In genomic region chr14:63224196-63224595, GRCh38 we compare ENCODE assay signal across 1 cellular context.
TF ChIP-seq lines count a peak whose summit lies in the region.

No MANE protein-coding gene starts in this region.

TF ChIP-seq in SK-N-SH, 30 proteins besides CTCF, POLR2A, EP300 and RAD21 (continued from another document):
- TF ChIP-seq REST (IDR thresholded peaks at IDR 0.05; ENCODE audit: low read depth, low read length) (no peak), USF2 (IDR thresholded peaks at IDR 0.05; ENCODE audit: borderline replicate concordance, low read depth, low read length) (no peak), GABPA (IDR thresholded peaks at IDR 0.05; ENCODE audit: low read depth) (no peak), TEAD4 (IDR thresholded peaks at IDR 0.05; ENCODE audit: borderline replicate concordance, insufficient read depth) (no peak), SIN3A (IDR thresholded peaks at IDR 0.05; ENCODE audit: borderline replicate concordance, low read depth, low read length) (no peak), RXRA (IDR thresholded peaks at IDR 0.05; ENCODE audit: borderline replicate concordance, low read depth) (no peak)
